ENCODE assay signal across 22 cellular contexts in genomic region chr20:10462516-10462915, GRCh38. TPM values are rescaled to one million over a fixed set of nuclear protein-coding genes. Genes with fewer than 3 reads are reported as not detected.
DNase-seq lines count a peak whose midpoint lies in the region; ATAC-seq and TF ChIP-seq lines count a peak whose summit lies in the region.
"Had no signal": no experiment of that assay in that cellular context is flagged by ENCODE, and none has a peak within 500 bp of the region (broad histone marks: within the 10 kb centered on the region; RNA-seq: fewer than 3 reads in every experiment).

No MANE protein-coding gene starts in this region.

- intact Hi-C loops in natural killer cell (cut with micrococcal nuclease) = no loop called here
- intact Hi-C loops in dendritic cell treated with granulocyte-macrophage colony-stimulating factor and Interleukin-4, amounts not matched to agents 40 ng/mL and 50 ng/mL, for 4 days (cut with micrococcal nuclease) = loop anchor here (10.0 kb wide), 1 partner anchor 742 kb away; no protein-coding TSS in a partner anchor

- no peak for TF ChIP-seq CTCF in natural killer cell (IDR thresholded peaks at IDR 0.05)

- peak overlapping the region; percentile 8 for H3K4me3 Mint-ChIP-seq in natural killer cell treated with Interleukin-12 subunit alpha and Interleukin-12 subunit beta and Interleukin-15 and Interleukin-18, amount 100 ng/mL, for 72 hours
- H3K4me3 Mint-ChIP-seq in natural killer cell = no peak overlapping the region
- H3K4me3 Mint-ChIP-seq in dendritic cell treated with granulocyte-macrophage colony-stimulating factor and Interleukin-4, amounts not matched to agents 40 ng/mL and 50 ng/mL, for 4 days = no peak overlapping the region

- peaks cover 12 to 13% of the 10 kb centered on the region in 2 donors for H3K4me1 Mint-ChIP-seq in natural killer cell treated with Interleukin-12 subunit alpha and Interleukin-12 subunit beta and Interleukin-15 and Interleukin-18, amount 100 ng/mL, for 72 hours (ENCODE audit: low read depth in 2 of 2)
- H3K4me1 Mint-ChIP-seq in natural killer cell = peaks cover 0 to 11% of the 10 kb centered on the region in 2 donors
- peaks cover 39% of the 10 kb centered on the region for H3K4me1 Mint-ChIP-seq in dendritic cell treated with granulocyte-macrophage colony-stimulating factor and Interleukin-4, amounts not matched to agents 40 ng/mL and 50 ng/mL, for 4 days (ENCODE audit: low read depth)

- no peak for DNase-seq in natural killer cell treated with Interleukin-12 subunit alpha and Interleukin-12 subunit beta and Interleukin-15 and Interleukin-18, amount 100 ng/mL, for 72 hours (ENCODE audit: low spot score)
- DNase-seq in natural killer cell (no peak), M059J (ENCODE audit: low read depth) (peak; percentile 50), NCI-H1930 (lab: John Stamatoyannopoulos, UW) (no peak), DMS 273 treated with DMSO at 0.1 percent for 48 hours (lab: John Stamatoyannopoulos, UW) (no peak), NCI-H2227 (lab: John Stamatoyannopoulos, UW; ENCODE audit: unreplicated experiment) (no peak)
- no peak for DNase-seq in activated CD8-positive, alpha-beta memory T cell treated with anti-CD3 and anti-CD28 coated beads, Interleukin-2, amount 50 U/mL, for 48 hours
- DNase-seq: AML-193; C1 segment of cervical spinal cord; CD4-positive, alpha-beta memory T cell; COR-L47; DMS79; KBM-7; MM.1S; NCI-H2081; NCI-H226; NCI-H510A; NCI-H69; SIG-M5; SK-N-SH; SW 1271 had no signal

- ATAC-seq in natural killer cell treated with Interleukin-12 subunit alpha and Interleukin-12 subunit beta and Interleukin-15 and Interleukin-18, amount 100 ng/mL, for 72 hours = no peak
- ATAC-seq in natural killer cell = no peak

- peaks cover 25% of the 10 kb centered on the region for H3K36me3 Mint-ChIP-seq in natural killer cell treated with Interleukin-12 subunit alpha and Interleukin-12 subunit beta and Interleukin-15 and Interleukin-18, amount 100 ng/mL, for 72 hours
- no peaks in the 10 kb centered on the region for H3K36me3 Mint-ChIP-seq in natural killer cell
- peaks cover 75% of the 10 kb centered on the region for H3K36me3 Mint-ChIP-seq in dendritic cell treated with granulocyte-macrophage colony-stimulating factor and Interleukin-4, amounts not matched to agents 40 ng/mL and 50 ng/mL, for 4 days (ENCODE audit: low read depth)

- H3K9me3 Mint-ChIP-seq in natural killer cell treated with Interleukin-12 subunit alpha and Interleukin-12 subunit beta and Interleukin-15 and Interleukin-18, amount 100 ng/mL, for 72 hours = peaks cover 3% of the 10 kb centered on the region
- H3K9me3 Mint-ChIP-seq in natural killer cell = no peaks in the 10 kb centered on the region
- H3K9me3 Mint-ChIP-seq in dendritic cell treated with granulocyte-macrophage colony-stimulating factor and Interleukin-4, amounts not matched to agents 40 ng/mL and 50 ng/mL, for 4 days = peaks cover 44% of the 10 kb centered on the region

- H3K27ac Mint-ChIP-seq in natural killer cell treated with Interleukin-12 subunit alpha and Interleukin-12 subunit beta and Interleukin-15 and Interleukin-18, amount 100 ng/mL, for 72 hours = peak overlapping the region in 1 of 2 donors; percentile 43
- no peak overlapping the region for H3K27ac Mint-ChIP-seq in natural killer cell
- peak overlapping the region; percentile 71 for H3K27ac Mint-ChIP-seq in dendritic cell treated with granulocyte-macrophage colony-stimulating factor and Interleukin-4, amounts not matched to agents 40 ng/mL and 50 ng/mL, for 4 days

- H3K27me3 Mint-ChIP-seq in natural killer cell treated with Interleukin-12 subunit alpha and Interleukin-12 subunit beta and Interleukin-15 and Interleukin-18, amount 100 ng/mL, for 72 hours = no peaks in the 10 kb centered on the region
- no peaks in the 10 kb centered on the region for H3K27me3 Mint-ChIP-seq in natural killer cell (ENCODE audit: low read depth in 2 of 2)
- no peaks in the 10 kb centered on the region for H3K27me3 Mint-ChIP-seq in dendritic cell treated with granulocyte-macrophage colony-stimulating factor and Interleukin-4, amounts not matched to agents 40 ng/mL and 50 ng/mL, for 4 days
- H3K27me3 Mint-ChIP-seq: CD4-positive, alpha-beta memory T cell had no signal

RNA-seq across cellular contexts. Expression of gene SLX4IP, which starts 27.4 kb away (rescaled TPM):
- 1 to 10 TPM; 3.2 to 4.9 TPM for total RNA-seq in natural killer cell treated with Interleukin-12 subunit alpha and Interleukin-12 subunit beta and Interleukin-15 and Interleukin-18, amount 100 ng/mL, for 72 hours
- 1 to 10 TPM; 2.9 to 5.5 (median 5.2) TPM for total RNA-seq in natural killer cell
- total RNA-seq in M059J (2014; rRNA removed; shearing (Covaris generic)) = 6.4 and 10.3 TPM in 2 replicates

RNA-seq across cellular contexts. Expression of gene MKKS, which starts 28.5 kb away (rescaled TPM):
- total RNA-seq in natural killer cell treated with Interleukin-12 subunit alpha and Interleukin-12 subunit beta and Interleukin-15 and Interleukin-18, amount 100 ng/mL, for 72 hours = 1 to 10 TPM; 5.6 to 5.7 TPM
- 1 to 10 TPM; 3.5 to 6.2 (median 3.6) TPM for total RNA-seq in natural killer cell
- 16.6 and 21.0 TPM in 2 replicates for total RNA-seq in M059J (2014; rRNA removed; shearing (Covaris generic))
